In genomic region chr4:3762753-3763511, GRCh38 we compare ENCODE assay signal across 12 cellular contexts. TPM values are rescaled to one million over a fixed set of nuclear protein-coding genes. Genes with fewer than 3 reads are reported as not detected.
"Had no signal": no experiment of that assay in that cellular context is flagged by ENCODE, and none has a peak within 500 bp of the region (broad histone marks: within the 10 kb centered on the region; RNA-seq: fewer than 3 reads in every experiment).

No MANE protein-coding gene starts in this region.

- H3K4me3 Mint-ChIP-seq: activated CD4-positive, alpha-beta T cell treated with anti-CD3 and anti-CD28 coated beads, Interleukin-2, amount 10 ng/mL, durations not matched to agents 24 days and 14 days; naive thymus-derived CD4-positive, alpha-beta T cell had no signal

- H3K4me3 ChIP-seq: upper lobe of left lung had no signal

- H3K36me3 ChIP-seq: upper lobe of left lung had no signal

- H3K27ac ChIP-seq: upper lobe of left lung had no signal

- DNase-seq: activated CD4-positive, alpha-beta T cell treated with anti-CD3 and anti-CD28 coated beads, Interleukin-2, amount 10 ng/mL, durations not matched to agents 24 days and 14 days; activated CD4-positive, CD25-positive, alpha-beta regulatory T cell; activated naive CD4-positive, alpha-beta T cell; islet precursor cell; naive thymus-derived CD4-positive, alpha-beta T cell; stimulated activated CD4-positive, alpha-beta T cell treated with anti-CD3 and anti-CD28 coated beads, Interleukin-2, amount 100 ng/mL, for 48 hours; stimulated activated naive CD4-positive, alpha-beta T cell; T-helper 2 cell; upper lobe of left lung had no signal

- H3K9me3 ChIP-seq: upper lobe of left lung had no signal

- H3K27ac Mint-ChIP-seq: activated CD4-positive, alpha-beta T cell treated with anti-CD3 and anti-CD28 coated beads, Interleukin-2, amount 10 ng/mL, durations not matched to agents 24 days and 14 days; naive thymus-derived CD4-positive, alpha-beta T cell had no signal

- H3K9me3 Mint-ChIP-seq: activated CD4-positive, alpha-beta T cell treated with anti-CD3 and anti-CD28 coated beads, Interleukin-2, amount 10 ng/mL, durations not matched to agents 24 days and 14 days had no signal

- ATAC-seq: left lobe of liver; naive thymus-derived CD4-positive, alpha-beta T cell had no signal

RNA-seq across cellular contexts. Expression of gene ADRA2C, which starts 3.3 kb away (rescaled TPM):
- total RNA-seq: activated CD4-positive, alpha-beta T cell treated with anti-CD3 and anti-CD28 coated beads, Interleukin-2, amount 10 ng/mL, durations not matched to agents 24 days and 14 days; activated CD8-positive, alpha-beta memory T cell treated with anti-CD3 and anti-CD28 coated beads for 36 hours; mononuclear cell; naive thymus-derived CD4-positive, alpha-beta T cell had no signal
- polyA plus RNA-seq: naive thymus-derived CD4-positive, alpha-beta T cell had no signal
